8 cellular contexts compared by ENCODE assay signal in genomic region chr19:24032651-24033050, GRCh38. TPM values are rescaled to one million over a fixed set of nuclear protein-coding genes. Genes with fewer than 3 reads are reported as not detected.
A peak's percentile ranks its signal among the peaks of the same experiment; 100 is the strongest.
DNase-seq lines count a peak whose midpoint lies in the region; ATAC-seq and TF ChIP-seq lines count a peak whose summit lies in the region.

No MANE protein-coding gene starts in this region.

- H3K27ac Mint-ChIP-seq in endothelial cell (ENCODE audit: unreplicated experiment) (peak overlapping the region; percentile 48), progenitor cell of endocrine pancreas (peak overlapping the region; percentile 100)

- no peak for ATAC-seq in DND-41 (ENCODE audit: insufficient read depth, low read depth)
- no peak for ATAC-seq in GM21526 (IDR thresholded peaks at IDR 0.05; ENCODE audit: low FRiP score, unreplicated experiment)
- ATAC-seq in GM18907 (IDR thresholded peaks at IDR 0.05; ENCODE audit: unreplicated experiment) = no peak

- peaks cover 44% of the 10 kb centered on the region for H3K79me2 ChIP-seq in DND-41 (ENCODE audit: insufficient read depth, low read length)

- DNase-seq in DND-41 = no peak
- DNase-seq in Peyer's patch = peak in 1 of 3 donors; percentile 45
- DNase-seq in endothelial cell (ENCODE audit: low spot score) = no peak
- no peak for DNase-seq in progenitor cell of endocrine pancreas (ENCODE audit: low spot score, unreplicated experiment)
- no peak for DNase-seq in NCI-H1436 (lab: John Stamatoyannopoulos, UW)
- no peak for DNase-seq in DMS114 treated with DMSO at 0.1 percent for 48 hours (lab: John Stamatoyannopoulos, UW; ENCODE audit: unreplicated experiment)

- H3K27ac ChIP-seq in DND-41 (ENCODE audit: low read length) (peak overlapping the region; percentile 77), Peyer's patch (peak overlapping the region; percentile 87 to 96 (median 90))

- H3K4me1 ChIP-seq in DND-41 (ENCODE audit: insufficient read depth, low read length) (peaks cover 40% of the 10 kb centered on the region), Peyer's patch (peaks cover 0 to 29% (median 7%) of the 10 kb centered on the region in 4 donors)

- H3K27me3 Mint-ChIP-seq in endothelial cell (ENCODE audit: unreplicated experiment) (peaks cover 10% of the 10 kb centered on the region), progenitor cell of endocrine pancreas (no peaks in the 10 kb centered on the region)

- H3K9ac ChIP-seq in DND-41 (ENCODE audit: low read depth, low read length) = peak overlapping the region; percentile 97

- H3K36me3 Mint-ChIP-seq in endothelial cell (ENCODE audit: low read depth, unreplicated experiment) (peaks cover 4% of the 10 kb centered on the region), progenitor cell of endocrine pancreas (ENCODE audit: insufficient read depth) (peaks cover 15% of the 10 kb centered on the region)

- TF ChIP-seq CTCF in DND-41 (IDR thresholded peaks at IDR 0.05; ENCODE audit: borderline replicate concordance, extremely low read depth, low read length, poor library complexity, severe bottlenecking) = no peak
- no peak for TF ChIP-seq CTCF in Peyer's patch (IDR thresholded peaks at IDR 0.05)
- TF ChIP-seq CTCF in endothelial cell (IDR thresholded peaks at IDR 0.05; ENCODE audit: unreplicated experiment) = no peak
- no peak for TF ChIP-seq CTCF in progenitor cell of endocrine pancreas (IDR thresholded peaks at IDR 0.05; ENCODE audit: unreplicated experiment)

- H3K4me1 Mint-ChIP-seq in endothelial cell (ENCODE audit: unreplicated experiment) = peaks cover 9% of the 10 kb centered on the region
- H3K4me1 Mint-ChIP-seq in progenitor cell of endocrine pancreas (ENCODE audit: low read depth) = peaks cover 28% of the 10 kb centered on the region

- peak overlapping the region; percentile 75 for H2AFZ ChIP-seq in DND-41 (ENCODE audit: low read depth, low read length)

- peaks cover 5% of the 10 kb centered on the region; the same call in 1 of the 2 replicates for H4K20me1 ChIP-seq in DND-41 (ENCODE audit: insufficient read depth, low read length)

- peaks cover 21% of the 10 kb centered on the region for H3K36me3 ChIP-seq in DND-41 (ENCODE audit: insufficient read depth, low read length)
- peaks cover 0 to 14% (median 0%) of the 10 kb centered on the region in 3 donors for H3K36me3 ChIP-seq in Peyer's patch

- H3K27me3 ChIP-seq in DND-41 (ENCODE audit: insufficient read depth, low read length, poor library complexity) (no peaks in the 10 kb centered on the region), Peyer's patch (no peaks in the 10 kb centered on the region)

- TF ChIP-seq POLR2A in Peyer's patch (IDR thresholded peaks at IDR 0.05) = no peak

- H3K4me3 Mint-ChIP-seq in endothelial cell (ENCODE audit: unreplicated experiment) (peak overlapping the region; percentile 85), progenitor cell of endocrine pancreas (ENCODE audit: low read depth) (peak overlapping the region; percentile 100)

- H3K4me3 ChIP-seq in DND-41 (ENCODE audit: low read depth in 1 of 2, low read length in 2 of 2) (peak overlapping the region in 1 of 2 experiments; percentile 97; a peak in 3 of 4 replicates), Peyer's patch (peak overlapping the region; percentile 76 to 94 (median 84))

- H3K9me3 ChIP-seq in DND-41 (ENCODE audit: insufficient read depth, low read length, severe bottlenecking) (no peaks in the 10 kb centered on the region), Peyer's patch (no peaks in the 10 kb centered on the region)

- H3K4me2 ChIP-seq in DND-41 (ENCODE audit: insufficient read depth, low read length) = peak overlapping the region; percentile 84

- H3K9me3 Mint-ChIP-seq in endothelial cell (ENCODE audit: unreplicated experiment) (no peaks in the 10 kb centered on the region), progenitor cell of endocrine pancreas (ENCODE audit: low read depth) (no peaks in the 10 kb centered on the region)

RNA-seq across cellular contexts. Expression of gene ZNF254, which starts 54.3 kb away (rescaled TPM):
- total RNA-seq in Peyer's patch (10 to 100 TPM in 3 of 4 donors, 1 to 10 TPM in 1; 7.8 to 37.1 (median 14.8) TPM), endothelial cell (ENCODE audit: unreplicated experiment) (32.3 TPM), progenitor cell of endocrine pancreas (42.3 and 44.0 TPM in 2 replicates)
